2 cellular contexts compared by ENCODE assay signal in genomic region chr2:189024861-189025618, GRCh38.
TF ChIP-seq lines count a peak whose summit lies in the region.

No MANE protein-coding gene starts in this region.

TF ChIP-seq in HepG2, 621 proteins besides CTCF, POLR2A, EP300 and RAD21:
- TF ChIP-seq ZNF280B (CRISPR knock-in tag; IDR thresholded peaks at IDR 0.05; ENCODE audit: borderline replicate concordance) (no peak), ZNF652 (CRISPR knock-in tag; IDR thresholded peaks at IDR 0.05; ENCODE audit: borderline replicate concordance, low read depth) (peak; percentile 98), GATAD2A (CRISPR knock-in tag; IDR thresholded peaks at IDR 0.05) (0 out of 2 replicates have a peak, but pooled peaks have one; percentile 16), NFE2L1 (CRISPR knock-in tag; IDR thresholded peaks at IDR 0.05; ENCODE audit: borderline replicate concordance) (no peak), STAG1 (CRISPR knock-in tag; IDR thresholded peaks at IDR 0.05) (peak; percentile 58), ZBTB33 (CRISPR knock-in tag; IDR thresholded peaks at IDR 0.05) (no peak), ZNF615 (CRISPR knock-in tag; IDR thresholded peaks at IDR 0.05; ENCODE audit: borderline replicate concordance) (no peak)
TF ChIP-seq in HepG2: peak in this region for 3.

TF ChIP-seq in H1, 55 proteins besides CTCF, POLR2A, EP300 and RAD21:
- TF ChIP-seq JUND (IDR thresholded peaks at IDR 0.05; ENCODE audit: low read length), result no peak
- no peak for TF ChIP-seq KDM4A (IDR thresholded peaks at IDR 0.05; ENCODE audit: low read depth, low read length, severe bottlenecking)
- no peak for TF ChIP-seq PHF8 (conservative IDR thresholded peaks at IDR 0.05; ENCODE audit: low read depth, low read length)
- no peak for TF ChIP-seq HDAC6 (IDR thresholded peaks at IDR 0.05; ENCODE audit: low read depth, low read length)
- TF ChIP-seq CREB1 (IDR thresholded peaks at IDR 0.05), result no peak
- TF ChIP-seq SIRT6 (IDR thresholded peaks at IDR 0.05; ENCODE audit: low read length), result no peak
- no peak for TF ChIP-seq GTF2F1 (IDR thresholded peaks at IDR 0.05; ENCODE audit: borderline replicate concordance, low read depth, low read length)
- no peak for TF ChIP-seq SP4 (IDR thresholded peaks at IDR 0.05; ENCODE audit: low read length)
- no peak for TF ChIP-seq SAP30 (IDR thresholded peaks at IDR 0.05; ENCODE audit: insufficient read depth, insufficient replicate concordance, low read length)
- no peak for TF ChIP-seq MAX (IDR thresholded peaks at IDR 0.05)
- no peak for TF ChIP-seq ATF2 (IDR thresholded peaks at IDR 0.05; ENCODE audit: low read length)
- TF ChIP-seq YY1 (IDR thresholded peaks at IDR 0.05; ENCODE audit: low read depth, low read length), result no peak
- no peak for TF ChIP-seq RFX5 (IDR thresholded peaks at IDR 0.05; ENCODE audit: borderline replicate concordance, low read depth, low read length)
- TF ChIP-seq TAF1 (IDR thresholded peaks at IDR 0.05; ENCODE audit: low read depth, low read length), result no peak
- no peak for TF ChIP-seq CHD2 (IDR thresholded peaks at IDR 0.05; ENCODE audit: low read length)
- no peak for TF ChIP-seq ASH2L (IDR thresholded peaks at IDR 0.05; ENCODE audit: low read length)
- TF ChIP-seq EGR1 (IDR thresholded peaks at IDR 0.05; ENCODE audit: borderline replicate concordance, low read depth, low read length), result no peak
- TF ChIP-seq SRF (IDR thresholded peaks at IDR 0.05; ENCODE audit: low read depth, low read length), result no peak
- TF ChIP-seq NANOG (IDR thresholded peaks at IDR 0.05; ENCODE audit: insufficient read depth, low read depth, low read length, poor library complexity, severe bottlenecking), result no peak
- no peak for TF ChIP-seq GABPA (IDR thresholded peaks at IDR 0.05; ENCODE audit: borderline replicate concordance, insufficient read depth, low read length)
